Comparison of ENCODE assay signal across 22 cellular contexts in genomic region chr11:14229472-14229871, GRCh38.
A peak's percentile ranks its signal among the peaks of the same experiment; 100 is the strongest.
DNase-seq lines count a peak whose midpoint lies in the region; FAIRE-seq and TF ChIP-seq lines count a peak whose summit lies in the region.
"Had no signal": no experiment of that assay in that cellular context is flagged by ENCODE, and none has a peak within 500 bp of the region (broad histone marks: within the 10 kb centered on the region; RNA-seq: fewer than 3 reads in every experiment).

No MANE protein-coding gene starts in this region.

- H3K9ac ChIP-seq in HUES48 (ENCODE audit: low read depth, low read length) (0 out of 2 replicates have a peak overlapping the region, but pooled peaks have one; percentile 10), H1 (replicated peaks in 1 of 4; ENCODE audit: extremely low read depth in 1 of 4, low read depth in 3 of 4, low read length in 3 of 4) (peak overlapping the region in 1 of 4 experiments; percentile 16; a peak in 1 of 7 replicates)

- H4K91ac ChIP-seq in H1 (replicated peaks; ENCODE audit: insufficient read length, low read length) = peak overlapping the region; percentile 20

- CTCF ChIA-PET in H1 (lab: Charles Lee; ENCODE audit: partially characterized antibody) (interaction anchor here (0.7 to 1.7 kb wide), 11 partner anchors 15 to 694 kb away, joined by 3 to 12 read pairs (median 3); partner anchors contain the start of gene SPON1), GM10248 (lab: Yijun Ruan, JAX) (no interaction called here)

- H2BK5ac ChIP-seq in H1 (ENCODE audit: low read depth, low read length) = peak overlapping the region; percentile 21; the same call in 1 of the 2 replicates

- WGBS in H1 (ENCODE audit: extremely low coverage in 1 of 2, insufficient coverage in 1 of 2, insufficient read length in 1 of 2, insufficient replicate concordance in 2 of 2, low coverage in 1 of 2, low lambda C conversion rate in 2 of 2, missing lambda C conversion rate in 1 of 2), 2 experiments = 30% methylated on average over 11 of the region's 11 CpGs; no CpG with 5 or more reads in 1 of the 2 experiments
- 77 to 89% (median 86%) methylated on average over 11 of the region's 11 CpGs for WGBS in spleen, 5 donors

- POLR2A ChIA-PET in H1 (lab: Charles Lee; ENCODE audit: partially characterized antibody) (interaction anchor here (0.8 to 1.5 kb wide), 2 partner anchors 273 to 460 kb away, joined by 3 read pairs; no protein-coding TSS in a partner anchor), GM10248 (lab: Yijun Ruan, JAX) (no interaction called here)

- H3K4me3 ChIP-seq in HUES48 (ENCODE audit: low read depth, low read length) = peak overlapping the region; percentile 46
- H3K4me3 ChIP-seq in H1 (ENCODE audit: extremely low read depth in 1 of 4, insufficient read depth in 2 of 4, low read depth in 3 of 4, low read length in 4 of 4) = peak overlapping the region in 2 of 4 experiments; percentile 22 to 48; a peak in 4 of 8 replicates
- no peak overlapping the region for H3K4me3 ChIP-seq in spleen

- H2BK12ac ChIP-seq in H1 (ENCODE audit: low read depth, low read length) = peak overlapping the region; percentile 32; the same call in 1 of the 2 replicates

- H3K23ac ChIP-seq in H1 (ENCODE audit: insufficient read length) = no peak overlapping the region

- no peaks in the 10 kb centered on the region for H3K23me2 ChIP-seq in H1 (ENCODE audit: low read depth, low read length)

- H4K20me1 ChIP-seq in H1 (replicated peaks in 1 of 2; ENCODE audit: control insufficient read depth in 1 of 2, insufficient read depth in 2 of 2, low read length in 2 of 2) = no peaks in the 10 kb centered on the region

- H3K9me3 ChIP-seq in HUES48 (ENCODE audit: control insufficient read depth, insufficient read depth, low read length) (no peaks in the 10 kb centered on the region), H1 (ENCODE audit: insufficient read depth in 2 of 2, low read depth in 1 of 2, low read length in 1 of 2) (peaks cover 0 to 3% of the 10 kb centered on the region in 2 experiments; a peak in 2 of 4 replicates), spleen (peaks cover 0 to 13% (median 7%) of the 10 kb centered on the region in 8 donors)

- no peak for TF ChIP-seq CTCF in H1 (IDR thresholded peaks at IDR 0.05; ENCODE audit: control extremely low read depth in 1 of 3, insufficient read depth in 1 of 3, low read depth in 1 of 3, low read length in 3 of 3)
- TF ChIP-seq CTCF in spleen (IDR thresholded peaks at IDR 0.05 in 8 of 11, conservative IDR thresholded peaks at IDR 0.05 in 3 of 11) = no peak
- no peak for TF ChIP-seq CTCF in GM10248 (IDR thresholded peaks at IDR 0.05; ENCODE audit: control extremely low read depth, extremely low read depth, low read depth, missing control alignments)

- H3K36me3 ChIP-seq in HUES48 (ENCODE audit: control insufficient read depth, insufficient read depth, low read length) (no peaks in the 10 kb centered on the region), H1 (ENCODE audit: control insufficient read depth in 2 of 4, insufficient read depth in 4 of 4, low read length in 3 of 4) (no peaks in the 10 kb centered on the region), spleen (no peaks in the 10 kb centered on the region)

- no peak for TF ChIP-seq POLR2A in H1 (IDR thresholded peaks at IDR 0.05; ENCODE audit: control extremely low read depth in 1 of 2, low read depth in 2 of 2, low read length in 2 of 2)
- no peak for TF ChIP-seq POLR2A in spleen (IDR thresholded peaks at IDR 0.05)

- FAIRE-seq in H1 (lab: Jason Lieb, UNC) = peak; percentile 57
- FAIRE-seq: GM12891 had no signal

- H2BK120ac ChIP-seq in H1 (replicated peaks; ENCODE audit: low read depth, low read length) = no peak overlapping the region

- H2AFZ ChIP-seq in H1 (ENCODE audit: low read length) = peak overlapping the region; percentile 94

- H2BK15ac ChIP-seq in H1 (ENCODE audit: low read length) = no peak overlapping the region

- no peak for TF ChIP-seq RAD21 in H1 (IDR thresholded peaks at IDR 0.05 in 1 of 2, conservative IDR thresholded peaks at IDR 0.05 in 1 of 2; ENCODE audit: low read depth in 2 of 2, low read length in 2 of 2)

- H2AK5ac ChIP-seq in H1 (ENCODE audit: low read depth, low read length) = no peak overlapping the region

- H3K79me2 ChIP-seq in H1 (ENCODE audit: control insufficient read depth in 1 of 2, insufficient read depth in 2 of 2, low read length in 2 of 2) = no peaks in the 10 kb centered on the region

- H3K27ac ChIP-seq in HUES48 (ENCODE audit: low read depth, low read length) (peak overlapping the region; percentile 65), H1 (ENCODE audit: low read depth, low read length) (0 out of 2 replicates have a peak overlapping the region, but pooled peaks have one; percentile 21), spleen (no peak overlapping the region)

- no peak for TF ChIP-seq EP300 in H1 (IDR thresholded peaks at IDR 0.05; ENCODE audit: borderline replicate concordance in 1 of 2, low read depth in 2 of 2, low read length in 2 of 2)

- no peaks in the 10 kb centered on the region for H3K27me3 ChIP-seq in HUES48 (ENCODE audit: control insufficient read depth, insufficient read depth, low read length)
- no peaks in the 10 kb centered on the region; a peak in 1 of 7 replicates for H3K27me3 ChIP-seq in H1 (replicated peaks in 1 of 4; ENCODE audit: control insufficient read depth in 3 of 4, extremely low read depth in 1 of 4, insufficient read depth in 3 of 4, low read length in 3 of 4)
- H3K27me3 ChIP-seq in spleen (replicated peaks in 1 of 7) = peaks cover 0 to 25% (median 0%) of the 10 kb centered on the region in 7 donors

- intact Hi-C loops in spleen (cut with DNase I; ENCODE audit: low total_unique reads) = no loop called here

- H3K4ac ChIP-seq in H1 (replicated peaks; ENCODE audit: insufficient read length, low read depth, low read length) = no peak overlapping the region

- no peak overlapping the region for H3K14ac ChIP-seq in H1 (ENCODE audit: insufficient read length)

- DNase-seq in H1 (ENCODE audit: low read depth in 1 of 2, low spot score in 2 of 2) (no peak), islet precursor cell (peak; percentile 43), spleen (peak; percentile 52), A172 (ENCODE audit: low spot score) (no peak), NCI-H2227 treated with DMSO at 0.1 percent for 48 hours (lab: John Stamatoyannopoulos, UW) (no peak), GM10248 (ENCODE audit: extremely low spot score) (no peak)
- DNase-seq: C1 segment of cervical spinal cord; CD4-positive, alpha-beta memory T cell; COR-L47; DMS53; GDM1; H7; NCI-H1092 treated with DMSO at 0.1 percent for 48 hours; NCI-H146; NCI-H1930; NCI-H2107; NCI-H446; NCI-H524 treated with DMSO at 0.1 percent for 48 hours; NCI-H774; PC-3 had no signal

- H3K79me1 ChIP-seq in H1 (ENCODE audit: low read depth, low read length) = no peaks in the 10 kb centered on the region

- H3K4me1 ChIP-seq in HUES48 (ENCODE audit: control insufficient read depth, insufficient read depth, low read length) (peaks cover 35% of the 10 kb centered on the region), H1 (replicated peaks in 1 of 4; ENCODE audit: control insufficient read depth in 3 of 4, insufficient read depth in 4 of 4, low read length in 3 of 4) (peaks cover 2 to 22% (median 15%) of the 10 kb centered on the region in 4 experiments), spleen (no peaks in the 10 kb centered on the region)

- peak overlapping the region; percentile 28 for H3K18ac ChIP-seq in H1 (ENCODE audit: extremely low read depth, low read length)

- no peak overlapping the region for H4K5ac ChIP-seq in H1 (ENCODE audit: insufficient read length, low read depth, low read length)

- H2BK20ac ChIP-seq in H1 (ENCODE audit: low read length) = peak overlapping the region; percentile 9; the same call in 1 of the 2 replicates

- H4K8ac ChIP-seq in H1 (ENCODE audit: extremely low read depth, insufficient read depth, low read length) = no peak overlapping the region

- H3K4me2 ChIP-seq in H1 (ENCODE audit: insufficient read depth in 1 of 2, low read depth in 2 of 2, low read length in 2 of 2) = peak overlapping the region; percentile 49 to 64

- H3K56ac ChIP-seq in H1 (replicated peaks; ENCODE audit: insufficient read length, low read depth, low read length) = no peak overlapping the region

Comparison
In these comparisons a context has a peak if more than half of its experiments do, and no peak if none do; other contexts are left out.
1. H3K27ac ChIP-seq: peak in HUES48 (single experiment) and H1 (single experiment); none in spleen (0 of 8).
2. DNase-seq: peak in islet precursor cell (single experiment) and spleen (single experiment); none in H1 (0 of 2), A172 (single experiment), NCI-H2227 treated with DMSO at 0.1 percent for 48 hours (single experiment) and GM10248 (single experiment).